Comparison of ENCODE assay signal across 16 cellular contexts in genomic region chr20:32236048-32236533, GRCh38. TPM values are rescaled to one million over a fixed set of nuclear protein-coding genes. Genes with fewer than 3 reads are reported as not detected.
DNase-seq lines count a peak whose midpoint lies in the region; ATAC-seq and TF ChIP-seq lines count a peak whose summit lies in the region.
"Had no signal": no experiment of that assay in that cellular context is flagged by ENCODE, and none has a peak within 500 bp of the region (broad histone marks: within the 10 kb centered on the region; RNA-seq: fewer than 3 reads in every experiment).

No MANE protein-coding gene starts in this region.

- H3K9me3 Mint-ChIP-seq in activated naive CD8-positive, alpha-beta T cell treated with anti-CD3 and anti-CD28 coated beads for 36 hours: no peaks in the 10 kb centered on the region
- H3K9me3 Mint-ChIP-seq in activated naive CD8-positive, alpha-beta T cell treated with anti-CD3 and anti-CD28 coated beads, Interleukin-2, amount 50 U/mL, for 24 hours: no peaks in the 10 kb centered on the region
- no peaks in the 10 kb centered on the region for H3K9me3 Mint-ChIP-seq in MCF 10A (ENCODE audit: unreplicated experiment)
- H3K9me3 Mint-ChIP-seq: activated naive CD8-positive, alpha-beta T cell treated with anti-CD3 and anti-CD28 coated beads, Interleukin-2, amount 10 ng/mL, durations not matched to agents 7 days and 5 days; nephron had no signal

- 78 to 87% methylated on average over 3 of the region's 3 CpGs for WGBS in testis, 2 donors

- POLR2A ChIA-PET in MCF 10A (lab: Yijun Ruan, JAX): interaction anchor here (0.5 to 1.4 kb wide), 10 partner anchors 9 to 135 kb away, joined by 3 to 5 read pairs (median 3); partner anchors contain the start of gene ASXL1

- intact Hi-C loops in MCF 10A (cut with micrococcal nuclease) (no loop called here), testis (cut with DNase I; ENCODE audit: low total_unique reads) (no loop called here)

- H3K4me1 Mint-ChIP-seq in activated naive CD8-positive, alpha-beta T cell treated with anti-CD3 and anti-CD28 coated beads for 36 hours: peaks cover 45% of the 10 kb centered on the region
- H3K4me1 Mint-ChIP-seq in activated naive CD8-positive, alpha-beta T cell treated with anti-CD3 and anti-CD28 coated beads, Interleukin-2, amount 50 U/mL, for 24 hours: peaks cover 66% of the 10 kb centered on the region
- no peaks in the 10 kb centered on the region for H3K4me1 Mint-ChIP-seq in MCF 10A (ENCODE audit: insufficient read depth, unreplicated experiment)

- no peak overlapping the region for H3K4me3 Mint-ChIP-seq in activated naive CD8-positive, alpha-beta T cell treated with anti-CD3 and anti-CD28 coated beads for 36 hours
- no peak overlapping the region for H3K4me3 Mint-ChIP-seq in activated naive CD8-positive, alpha-beta T cell treated with anti-CD3 and anti-CD28 coated beads, Interleukin-2, amount 50 U/mL, for 24 hours
- no peak overlapping the region for H3K4me3 Mint-ChIP-seq in MCF 10A (ENCODE audit: unreplicated experiment)
- H3K4me3 Mint-ChIP-seq: activated naive CD8-positive, alpha-beta T cell treated with anti-CD3 and anti-CD28 coated beads, Interleukin-2, amount 10 ng/mL, durations not matched to agents 7 days and 5 days; nephron had no signal

- CTCF ChIA-PET in MCF 10A (lab: Yijun Ruan, JAX): interaction anchor here (0.7 to 1.0 kb wide), 2 partner anchors 20 to 67 kb away, joined by 3 read pairs; no protein-coding TSS in a partner anchor

- H3K27ac ChIP-seq in temporal lobe (ENCODE audit: low read depth, low read length) (peak overlapping the region; percentile 40), testis (no peak overlapping the region)
- H3K27ac ChIP-seq: A549; BLaER1 treated with 17β-estradiol and CSF1 and Interleukin-3, amounts not matched to agents 10 nM and 100 nM had no signal

- H3K36me3 Mint-ChIP-seq in activated naive CD8-positive, alpha-beta T cell treated with anti-CD3 and anti-CD28 coated beads for 36 hours: peaks cover 51% of the 10 kb centered on the region
- H3K36me3 Mint-ChIP-seq in activated naive CD8-positive, alpha-beta T cell treated with anti-CD3 and anti-CD28 coated beads, Interleukin-2, amount 50 U/mL, for 24 hours (ENCODE audit: low read depth): peaks cover 53% of the 10 kb centered on the region
- H3K36me3 Mint-ChIP-seq in MCF 10A (ENCODE audit: insufficient read depth, unreplicated experiment): peaks cover 63% of the 10 kb centered on the region

- ATAC-seq in activated naive CD8-positive, alpha-beta T cell treated with anti-CD3 and anti-CD28 coated beads, Interleukin-2, amount 50 U/mL, for 24 hours: no peak
- ATAC-seq in left lobe of liver: peak; percentile 49
- no peak for ATAC-seq in GM21381 (IDR thresholded peaks at IDR 0.05; ENCODE audit: unreplicated experiment)
- ATAC-seq: A549, SK-N-SH treated with all-trans-retinoic acid at 6 μM for 48 hours had no signal

- H3K27me3 Mint-ChIP-seq in activated naive CD8-positive, alpha-beta T cell treated with anti-CD3 and anti-CD28 coated beads for 36 hours: no peaks in the 10 kb centered on the region
- no peaks in the 10 kb centered on the region for H3K27me3 Mint-ChIP-seq in activated naive CD8-positive, alpha-beta T cell treated with anti-CD3 and anti-CD28 coated beads, Interleukin-2, amount 50 U/mL, for 24 hours
- H3K27me3 Mint-ChIP-seq in MCF 10A (ENCODE audit: insufficient read depth, unreplicated experiment): no peaks in the 10 kb centered on the region
- H3K27me3 Mint-ChIP-seq: activated naive CD8-positive, alpha-beta T cell treated with anti-CD3 and anti-CD28 coated beads, Interleukin-2, amount 10 ng/mL, durations not matched to agents 7 days and 5 days; progenitor cell of endocrine pancreas had no signal

- no peaks in the 10 kb centered on the region for H3K27me3 ChIP-seq in testis
- H3K27me3 ChIP-seq: BLaER1 treated with 17β-estradiol and CSF1 and Interleukin-3, amounts not matched to agents 10 nM and 100 nM had no signal

- H3K36me3 ChIP-seq in testis (ENCODE audit: low read depth, missing control alignments): no peaks in the 10 kb centered on the region

- H3K9me3 ChIP-seq in testis: no peaks in the 10 kb centered on the region
- H3K9me3 ChIP-seq: A549; BLaER1 treated with 17β-estradiol and CSF1 and Interleukin-3, amounts not matched to agents 10 nM and 100 nM had no signal

- DNase-seq in activated naive CD8-positive, alpha-beta T cell treated with anti-CD3 and anti-CD28 coated beads for 36 hours: no peak
- no peak for DNase-seq in activated naive CD8-positive, alpha-beta T cell treated with anti-CD3 and anti-CD28 coated beads, Interleukin-2, amount 50 U/mL, for 24 hours
- DNase-seq in MCF 10A (ENCODE audit: unreplicated experiment) (no peak), left lobe of liver (ENCODE audit: low spot score) (no peak), testis (no peak)
- no peak for DNase-seq in activated CD4-positive, alpha-beta T cell treated with anti-CD3 and anti-CD28 coated beads for 1 hour
- DNase-seq: activated CD4-positive, alpha-beta T cell treated with anti-CD3 and anti-CD28 coated beads for 48 hours; activated naive CD8-positive, alpha-beta T cell treated with anti-CD3 and anti-CD28 coated beads, Interleukin-2, amount 10 ng/mL, durations not matched to agents 7 days and 5 days; trophoblast cell had no signal

- BruUV-seq in MCF 10A (replicated peaks; lab: Mats Ljungman, UMichigan): no TSS peak

- TF ChIP-seq POLR2A in testis (IDR thresholded peaks at IDR 0.05): no peak

- H3K4me1 ChIP-seq in testis: no peaks in the 10 kb centered on the region
- H3K4me1 ChIP-seq: A549 had no signal

- TF ChIP-seq CTCF in MCF 10A (IDR thresholded peaks at IDR 0.05; ENCODE audit: unreplicated experiment) (no peak), testis (IDR thresholded peaks at IDR 0.05) (no peak)

- H3K27ac Mint-ChIP-seq in activated naive CD8-positive, alpha-beta T cell treated with anti-CD3 and anti-CD28 coated beads for 36 hours: peak overlapping the region; percentile 65
- H3K27ac Mint-ChIP-seq in activated naive CD8-positive, alpha-beta T cell treated with anti-CD3 and anti-CD28 coated beads, Interleukin-2, amount 50 U/mL, for 24 hours: no peak overlapping the region
- H3K27ac Mint-ChIP-seq in MCF 10A (ENCODE audit: low read depth, unreplicated experiment): peak overlapping the region; percentile 17
- H3K27ac Mint-ChIP-seq: activated naive CD8-positive, alpha-beta T cell treated with anti-CD3 and anti-CD28 coated beads, Interleukin-2, amount 10 ng/mL, durations not matched to agents 7 days and 5 days had no signal

- H3K4me3 ChIP-seq in testis: no peak overlapping the region
- H3K4me3 ChIP-seq: A549; BLaER1 treated with 17β-estradiol and CSF1 and Interleukin-3, amounts not matched to agents 10 nM and 100 nM had no signal

RNA-seq across cellular contexts. Expression of gene POFUT1, which starts 28.4 kb away (rescaled TPM):
- 10 to 100 TPM; 64.0 to 65.7 TPM for total RNA-seq in activated naive CD8-positive, alpha-beta T cell treated with anti-CD3 and anti-CD28 coated beads for 36 hours
- total RNA-seq in MCF 10A (2022) (43.1 and 43.9 TPM in 2 replicates), left lobe of liver (39.2 TPM), temporal lobe (13.8 TPM), testis (10 to 100 TPM; 46.6 to 54.2 TPM)
- polyA plus RNA-seq in testis (ENCODE audit: insufficient read depth, low read depth, low replicate concordance): 31.0 TPM

RNA-seq across cellular contexts. Expression of gene PLAGL2, which starts 28.5 kb away (rescaled TPM):
- total RNA-seq in activated naive CD8-positive, alpha-beta T cell treated with anti-CD3 and anti-CD28 coated beads for 36 hours: 10 to 100 TPM; 86.9 to 87.2 TPM
- total RNA-seq in MCF 10A (2022) (18.4 and 18.6 TPM in 2 replicates), left lobe of liver (2.8 TPM), temporal lobe (2.2 TPM), testis (10 to 100 TPM; 30.5 to 36.8 TPM)
- polyA plus RNA-seq in testis (ENCODE audit: insufficient read depth, low read depth, low replicate concordance): 33.5 TPM

RNA-seq across cellular contexts. Expression of gene KIF3B, which starts 41.4 kb away (rescaled TPM):
- 10 to 100 TPM; 36.2 to 36.5 TPM for total RNA-seq in activated naive CD8-positive, alpha-beta T cell treated with anti-CD3 and anti-CD28 coated beads for 36 hours
- total RNA-seq in MCF 10A (2022) (21.7 and 28.7 TPM in 2 replicates), left lobe of liver (19.3 TPM), temporal lobe (94.2 TPM), testis (10 to 100 TPM; 33.1 to 41.2 TPM)
- polyA plus RNA-seq in testis (ENCODE audit: insufficient read depth, low read depth, low replicate concordance): 55.6 TPM
